ENCODE assay signal across 15 cellular contexts in the genomic region with DNA sequence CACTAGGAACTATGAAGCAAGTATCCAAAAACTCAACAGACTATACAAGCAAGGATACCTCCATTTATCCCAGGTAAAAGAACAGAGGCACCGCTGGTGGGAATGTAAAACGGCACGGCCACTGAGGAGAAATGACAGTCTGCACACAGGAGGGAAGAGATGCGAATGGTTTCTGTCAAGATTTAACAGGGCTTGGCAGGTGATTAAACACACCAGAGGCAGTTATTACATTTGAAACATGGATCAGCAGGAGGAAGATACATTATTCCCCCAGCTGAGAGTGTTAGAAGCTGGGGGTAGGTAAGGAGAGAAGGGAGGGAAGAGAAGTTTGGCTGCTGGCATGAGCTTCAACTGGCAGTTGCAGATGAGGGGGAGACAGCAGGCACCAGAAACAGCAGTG. TPM values are rescaled to one million over a fixed set of nuclear protein-coding genes. Genes with fewer than 3 reads are reported as not detected.
A peak's percentile ranks its signal among the peaks of the same experiment; 100 is the strongest.
DNase-seq lines count a peak whose midpoint lies in the region; ATAC-seq and TF ChIP-seq lines count a peak whose summit lies in the region.
"Had no signal": no experiment of that assay in that cellular context is flagged by ENCODE, and none has a peak within 500 bp of the region (broad histone marks: within the 10 kb centered on the region; RNA-seq: fewer than 3 reads in every experiment).

No MANE protein-coding gene starts in this region.

- peaks cover 30% of the 10 kb centered on the region for H3K36me3 Mint-ChIP-seq in HFFc6 (ENCODE audit: low read depth)
- peaks cover 11% of the 10 kb centered on the region for H3K36me3 Mint-ChIP-seq in T-helper 17 cell (ENCODE audit: low read depth)
- H3K36me3 Mint-ChIP-seq in endothelial cell (ENCODE audit: low read depth, unreplicated experiment): peaks cover 50% of the 10 kb centered on the region
- peaks cover 81% of the 10 kb centered on the region for H3K36me3 Mint-ChIP-seq in stimulated activated effector memory CD8-positive, alpha-beta T cell treated with anti-CD3 and anti-CD28 coated beads, Interleukin-12 subunit alpha, Interleukin-12 subunit beta, amount 100 ng/mL, for 72 hours

- peak overlapping the region; percentile 15; the same call in 1 of the 2 replicates for H3K27ac Mint-ChIP-seq in HFFc6
- peak overlapping the region; percentile 73 for H3K27ac Mint-ChIP-seq in T-helper 17 cell
- no peak overlapping the region for H3K27ac Mint-ChIP-seq in endothelial cell (ENCODE audit: unreplicated experiment)
- peak overlapping the region; percentile 27 for H3K27ac Mint-ChIP-seq in stimulated activated effector memory CD8-positive, alpha-beta T cell treated with anti-CD3 and anti-CD28 coated beads, Interleukin-12 subunit alpha, Interleukin-12 subunit beta, amount 100 ng/mL, for 72 hours

- H3K4me1 Mint-ChIP-seq in HFFc6 (ENCODE audit: low read depth): peaks cover 9% of the 10 kb centered on the region; the same call in 1 of the 2 replicates
- peaks cover 2% of the 10 kb centered on the region for H3K4me1 Mint-ChIP-seq in T-helper 17 cell
- H3K4me1 Mint-ChIP-seq in endothelial cell (ENCODE audit: unreplicated experiment): no peaks in the 10 kb centered on the region
- H3K4me1 Mint-ChIP-seq in stimulated activated effector memory CD8-positive, alpha-beta T cell treated with anti-CD3 and anti-CD28 coated beads, Interleukin-12 subunit alpha, Interleukin-12 subunit beta, amount 100 ng/mL, for 72 hours: no peaks in the 10 kb centered on the region
- H3K4me1 Mint-ChIP-seq: CD14-positive monocyte had no signal

- TF ChIP-seq CTCF in HFFc6 (IDR thresholded peaks at IDR 0.05) (no peak), endothelial cell (IDR thresholded peaks at IDR 0.05; ENCODE audit: unreplicated experiment) (no peak)

- H3K9me3 Mint-ChIP-seq in HFFc6 (no peaks in the 10 kb centered on the region), endothelial cell (ENCODE audit: unreplicated experiment) (no peaks in the 10 kb centered on the region)
- H3K9me3 Mint-ChIP-seq in stimulated activated effector memory CD8-positive, alpha-beta T cell treated with anti-CD3 and anti-CD28 coated beads, Interleukin-12 subunit alpha, Interleukin-12 subunit beta, amount 100 ng/mL, for 72 hours: no peaks in the 10 kb centered on the region
- H3K9me3 Mint-ChIP-seq: CD14-positive monocyte; CD8-positive, alpha-beta T cell had no signal

- DNase-seq in HFFc6 (no peak), T-helper 17 cell (no peak), endothelial cell (ENCODE audit: low spot score) (no peak), NCI-H526 treated with DMSO at 0.1 percent for 48 hours (lab: John Stamatoyannopoulos, UW) (no peak)
- DNase-seq in stimulated activated effector memory CD8-positive, alpha-beta T cell treated with anti-CD3 and anti-CD28 coated beads, Interleukin-12 subunit alpha, Interleukin-12 subunit beta, amount 100 ng/mL, for 72 hours (ENCODE audit: low spot score in 2 of 2): no peak
- DNase-seq in stimulated activated CD8-positive, alpha-beta memory T cell treated with anti-CD3 and anti-CD28 coated beads, Interleukin-4, amount 100 ng/mL, for 48 hours: no peak
- DNase-seq: CD8-positive, alpha-beta T cell; COR-L47; DND-41; GDM1; HCEC 1CT; IMR-90 had no signal

- ATAC-seq in T-helper 17 cell (no peak), HG03139 (IDR thresholded peaks at IDR 0.05; ENCODE audit: unreplicated experiment) (no peak)
- no peak for ATAC-seq in stimulated activated effector memory CD8-positive, alpha-beta T cell treated with anti-CD3 and anti-CD28 coated beads, Interleukin-12 subunit alpha, Interleukin-12 subunit beta, amount 100 ng/mL, for 72 hours
- ATAC-seq: A549; CD8-positive, alpha-beta T cell had no signal

- no peaks in the 10 kb centered on the region for H3K9me3 ChIP-seq in T-helper 17 cell (ENCODE audit: control insufficient read depth, low read length, poor library complexity, severe bottlenecking)
- H3K9me3 ChIP-seq: A549 had no signal

- H3K27me3 Mint-ChIP-seq in HFFc6 (ENCODE audit: insufficient read depth) (0 out of 2 replicates have a peak, but pooled peaks cover 2% of the 10 kb centered on the region), T-helper 17 cell (no peaks in the 10 kb centered on the region), endothelial cell (ENCODE audit: unreplicated experiment) (peaks cover 4% of the 10 kb centered on the region)

- H3K4me3 Mint-ChIP-seq in HFFc6: no peak overlapping the region
- no peak overlapping the region for H3K4me3 Mint-ChIP-seq in T-helper 17 cell
- peak overlapping the region; percentile 33 for H3K4me3 Mint-ChIP-seq in endothelial cell (ENCODE audit: unreplicated experiment)
- no peak overlapping the region for H3K4me3 Mint-ChIP-seq in stimulated activated effector memory CD8-positive, alpha-beta T cell treated with anti-CD3 and anti-CD28 coated beads, Interleukin-12 subunit alpha, Interleukin-12 subunit beta, amount 100 ng/mL, for 72 hours
- H3K4me3 Mint-ChIP-seq: CD14-positive monocyte; CD8-positive, alpha-beta T cell had no signal

RNA-seq across cellular contexts. Expression of a gene that starts 30.2 kb away (rescaled TPM):
- 100 to 1,000 TPM; 156 to 194 (median 168) TPM for total RNA-seq in HFFc6 (2021; fragmentation: NEBNext Ultra II Directional; extraction: Animal tissue kit (Norgen Biotek cat#: 25700))
- 10 to 100 TPM; 60.7 to 62.5 TPM for total RNA-seq in T-helper 17 cell
- 80.4 TPM for total RNA-seq in endothelial cell (ENCODE audit: unreplicated experiment)

RNA-seq across cellular contexts. Expression of a gene that starts 35.0 kb away (rescaled TPM):
- not detected for total RNA-seq in HFFc6 (2021; fragmentation: NEBNext Ultra II Directional; extraction: Animal tissue kit (Norgen Biotek cat#: 25700))
- not detected for total RNA-seq in T-helper 17 cell
- total RNA-seq in endothelial cell (ENCODE audit: unreplicated experiment): 2.2 TPM
- total RNA-seq: CD8-positive, alpha-beta T cell; IMR-90 had no signal

RNA-seq across cellular contexts. Expression of a gene that starts 40.2 kb away (rescaled TPM):
- total RNA-seq in HFFc6 (2021; fragmentation: NEBNext Ultra II Directional; extraction: Animal tissue kit (Norgen Biotek cat#: 25700)): 10 to 100 TPM; 46.7 to 53.1 (median 49.7) TPM
- total RNA-seq in T-helper 17 cell: 10 to 100 TPM; 18.8 to 21.3 TPM
- 26.2 TPM for total RNA-seq in endothelial cell (ENCODE audit: unreplicated experiment)
